Comparison of ENCODE assay signal across 8 cellular contexts in genomic region chr20:46681032-46681854, GRCh38. TPM values are rescaled to one million over a fixed set of nuclear protein-coding genes. Genes with fewer than 3 reads are reported as not detected.
DNase-seq lines count a peak whose midpoint lies in the region; ATAC-seq and TF ChIP-seq lines count a peak whose summit lies in the region.

No MANE protein-coding gene starts in this region.

- CTCF ChIA-PET in GM10248 (lab: Yijun Ruan, JAX): interaction anchor here (0.7 to 6.0 kb wide), 30 partner anchors 8 to 911 kb away, joined by 3 to 93 read pairs (median 4); partner anchors contain the start of genes OCSTAMP and TP53RK

- DNase-seq in GM10248 (ENCODE audit: extremely low spot score) (peak; percentile 68), NCI-H1105 treated with DMSO at 0.1 percent for 48 hours (lab: John Stamatoyannopoulos, UW) (peak; percentile 63), T-helper 17 cell (peak; percentile 19 to 59 (median 40)), anterior cingulate cortex (lab: John Stamatoyannopoulos, UW) (peak in 40 of 58 donors; percentile 4 to 77 (median 28)), iPS-NIHi7 (ENCODE audit: extremely low spot score) (peak; percentile 64), mesenteric fat pad (ENCODE audit: low spot score) (no peak)
- peak; percentile 76 for DNase-seq in stimulated activated CD4-positive, alpha-beta T cell treated with anti-CD3 and anti-CD28 coated beads, Interleukin-15, amount 100 ng/mL, for 24 hours

- no peaks in the 10 kb centered on the region for H3K27me3 Mint-ChIP-seq in T-helper 17 cell

- POLR2A ChIA-PET in GM10248 (lab: Yijun Ruan, JAX): no interaction called here

- TF ChIP-seq CTCF in GM10248 (IDR thresholded peaks at IDR 0.05; ENCODE audit: control extremely low read depth, extremely low read depth, low read depth, missing control alignments): peak; percentile 87

- H3K4me3 Mint-ChIP-seq in T-helper 17 cell: peak overlapping the region; percentile 31

- H3K9me3 ChIP-seq in T-helper 17 cell (ENCODE audit: control insufficient read depth, low read length, poor library complexity, severe bottlenecking): no peaks in the 10 kb centered on the region

- peaks cover 28% of the 10 kb centered on the region for H3K4me1 Mint-ChIP-seq in T-helper 17 cell

- ATAC-seq in T-helper 17 cell (peak; percentile 72), GM21367 (IDR thresholded peaks at IDR 0.05; ENCODE audit: unreplicated experiment) (no peak)

- peak overlapping the region; percentile 68 for H3K27ac Mint-ChIP-seq in T-helper 17 cell

- peaks cover 13% of the 10 kb centered on the region for H3K36me3 Mint-ChIP-seq in T-helper 17 cell (ENCODE audit: low read depth)

RNA-seq across cellular contexts. Expression of gene TP53RK, which starts 8.0 kb away (rescaled TPM):
- total RNA-seq in T-helper 17 cell (1 to 10 TPM; 4.6 to 6.8 TPM), mesenteric fat pad (9.9 TPM)

RNA-seq across cellular contexts. Expression of gene SLC2A10, which starts 28.2 kb away (rescaled TPM):
- total RNA-seq in T-helper 17 cell (not detected), mesenteric fat pad (13.1 TPM)

RNA-seq across cellular contexts. Expression of gene SLC13A3, which starts 30.0 kb away (rescaled TPM):
- total RNA-seq in T-helper 17 cell: under 1 TPM in 1 of 2 donors, not detected in 1; 0.10 TPM
- total RNA-seq in mesenteric fat pad: 1.5 TPM

Comparison
In these comparisons a context has a peak if more than half of its experiments do, and no peak if none do; other contexts are left out.
1. RNA of gene SLC2A10, which starts 28.2 kb away (total RNA-seq): 13.1 TPM in mesenteric fat pad (single experiment); not detected in T-helper 17 cell; every median in the first group is over 10 times any median in the second.